Comparison of ENCODE assay signal across 26 cellular contexts in the genomic region with DNA sequence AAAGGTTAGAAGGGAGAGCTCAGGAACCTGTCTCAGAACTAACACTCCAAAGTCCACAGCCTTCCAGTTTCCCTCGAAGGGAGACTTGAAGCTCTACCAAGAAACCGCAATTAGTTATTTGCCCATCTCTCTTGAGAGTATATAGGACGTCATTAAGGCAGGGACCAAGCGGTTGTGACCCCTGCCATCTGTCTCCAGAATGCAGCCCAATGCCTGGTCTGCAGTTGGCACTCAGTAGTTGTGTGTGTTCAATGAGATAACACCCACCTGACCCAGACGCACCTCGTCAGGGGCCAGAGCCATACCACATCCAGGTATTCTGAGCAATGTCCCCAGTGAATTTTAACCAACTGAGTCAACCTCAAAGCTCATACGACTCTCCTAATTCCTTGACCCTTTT.
"Had no signal": no experiment of that assay in that cellular context is flagged by ENCODE, and none has a peak within 500 bp of the region (broad histone marks: within the 10 kb centered on the region; RNA-seq: fewer than 3 reads in every experiment).

No MANE protein-coding gene starts in this region.

- H3K9me3 ChIP-seq: stomach, suprapubic skin, testis, thoracic aorta, thyroid gland, tibial artery, tibial nerve, transverse colon, upper lobe of left lung, upper lobe of right lung, uterus, vagina had no signal

- H3K27me3 ChIP-seq: suprapubic skin, testis, thyroid gland, tibial nerve, transverse colon, upper lobe of left lung, upper lobe of right lung, uterus, vagina had no signal

- H3K4me3 ChIP-seq: stomach, suprapubic skin, testis, thoracic aorta, thyroid gland, tibial artery, tibial nerve, transverse colon, upper lobe of left lung, upper lobe of right lung, uterus, vagina had no signal

- H3K36me3 ChIP-seq: stomach, suprapubic skin, thoracic aorta, thyroid gland, tibial artery, tibial nerve, transverse colon, upper lobe of left lung, upper lobe of right lung, uterus, vagina had no signal

- ATAC-seq: stimulated activated effector memory CD8-positive, alpha-beta T cell treated with anti-CD3 and anti-CD28 coated beads, Interleukin-12 subunit alpha, Interleukin-12 subunit beta, amount 100 ng/mL, for 72 hours; stimulated activated memory B cell treated with anti-CD40 and anti-IgM and Interleukin-4, amounts not matched to agents 10 μg/mL and 1 μg/mL and 100 μg/mL, for 72 hours; stimulated activated naive B cell treated with anti-CD40 and anti-IgM and Interleukin-4, amounts not matched to agents 10 μg/mL and 1 μg/mL and 100 μg/mL, for 72 hours; stimulated activated naive CD8-positive, alpha-beta T cell treated with anti-CD3 and anti-CD28 coated beads, Interleukin-15, amount 100 ng/mL, for 72 hours; stimulated activated naive CD8-positive, alpha-beta T cell treated with anti-CD3 and anti-CD28 coated beads, Interleukin-15, Interleukin-2, amounts not matched to agents 100 U/mL and 50 U/mL, for 24 hours; upper lobe of right lung had no signal

- DNase-seq: stimulated activated CD4-positive, alpha-beta T cell treated with anti-CD3 and anti-CD28 coated beads, Interleukin-2, amount 100 ng/mL, for 48 hours; stimulated activated CD4-positive, alpha-beta T cell treated with anti-CD3 and anti-CD28 coated beads, Interleukin-4, amount 100 ng/mL, for 1 hour; stimulated activated CD4-positive, alpha-beta T cell treated with anti-CD3 and anti-CD28 coated beads, Interleukin-4, amount 100 ng/mL, for 24 hours; stimulated activated CD4-positive, alpha-beta T cell treated with anti-CD3 and anti-CD28 coated beads, Interleukin-4, amount 100 ng/mL, for 4 hours; stimulated activated CD8-positive, alpha-beta memory T cell treated with anti-CD3 and anti-CD28 coated beads, Interleukin-4, amount 100 ng/mL, for 48 hours; stimulated activated naive B cell treated with anti-CD40 and anti-IgM and Interleukin-4, amounts not matched to agents 10 μg/mL and 1 μg/mL and 100 μg/mL, for 72 hours; stimulated activated naive CD4-positive, alpha-beta T cell; stimulated activated naive CD4-positive, alpha-beta T cell treated with Interleukin-2 at 50 U/mL for 16 hours; stimulated activated naive CD8-positive, alpha-beta T cell treated with anti-CD3 and anti-CD28 coated beads, Interleukin-15, amount 100 ng/mL, for 72 hours; stimulated activated naive CD8-positive, alpha-beta T cell treated with anti-CD3 and anti-CD28 coated beads, Interleukin-15, Interleukin-2, amounts not matched to agents 100 U/mL and 50 U/mL, for 24 hours; stomach; substantia nigra; testis; thyroid gland; tibial artery; transverse colon; trophoblast cell; upper lobe of left lung; upper lobe of right lung; uterus had no signal

- H3K27ac ChIP-seq: stomach, suprapubic skin, testis, thoracic aorta, thyroid gland, tibial artery, tibial nerve, transverse colon, upper lobe of left lung, upper lobe of right lung, uterus, vagina had no signal

- H3K4me1 ChIP-seq: stomach, suprapubic skin, testis, thyroid gland, tibial artery, tibial nerve, transverse colon, upper lobe of left lung, upper lobe of right lung, uterus, vagina had no signal
